ENCODE assay signal across 1 cellular context in the genomic region with DNA sequence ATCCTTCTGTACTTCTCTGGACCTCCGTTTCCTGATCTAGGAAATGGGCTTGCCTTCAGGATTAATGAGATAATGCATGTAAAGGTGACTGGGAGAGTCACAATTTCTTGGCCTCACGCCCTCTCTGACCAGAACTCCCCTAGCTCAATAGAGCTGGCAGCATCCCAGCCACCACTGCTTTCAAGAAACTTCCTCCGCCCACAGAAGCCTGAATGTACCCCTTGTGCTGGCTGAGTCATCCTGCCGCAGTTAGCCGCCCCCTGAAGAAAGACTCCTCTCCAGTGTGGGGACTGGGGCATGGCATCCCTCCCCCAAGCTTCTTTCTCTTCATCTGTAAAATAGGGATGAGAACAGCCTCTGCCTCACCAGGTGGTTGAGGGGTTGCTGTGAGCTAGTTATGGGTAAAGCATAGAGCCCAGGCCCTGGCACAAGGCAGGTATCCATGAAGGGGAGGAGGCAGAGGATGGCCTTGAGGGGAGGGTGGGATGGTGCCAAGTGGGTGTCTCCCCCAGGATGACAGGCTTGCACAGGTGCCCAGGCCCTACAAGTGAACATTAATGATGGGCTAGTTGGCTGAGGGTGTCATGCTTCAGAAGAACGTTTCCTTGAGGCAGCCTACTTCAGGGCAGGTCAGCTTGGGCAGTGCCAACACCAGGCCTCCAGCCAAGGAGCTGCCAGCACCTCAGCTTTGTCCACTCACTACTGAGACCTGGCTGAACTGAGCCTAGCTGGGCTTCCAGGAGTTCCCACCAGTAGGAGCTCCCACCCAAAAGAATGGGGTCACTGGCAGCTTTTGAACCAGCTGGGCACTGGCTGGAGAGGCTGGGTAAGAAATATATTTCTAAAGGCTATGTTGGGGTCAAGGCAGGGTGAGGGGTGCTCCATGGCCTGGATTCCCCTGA.
TF ChIP-seq lines count a peak whose summit lies in the region.

No MANE protein-coding gene starts in this region.

TF ChIP-seq in K562, 482 proteins besides CTCF, POLR2A, EP300 and RAD21:
- TF ChIP-seq RBM25 (IDR thresholded peaks at IDR 0.05; ENCODE audit: low read depth, low read length, severe bottlenecking), result peak; percentile 46
- TF ChIP-seq, protein P1, sequence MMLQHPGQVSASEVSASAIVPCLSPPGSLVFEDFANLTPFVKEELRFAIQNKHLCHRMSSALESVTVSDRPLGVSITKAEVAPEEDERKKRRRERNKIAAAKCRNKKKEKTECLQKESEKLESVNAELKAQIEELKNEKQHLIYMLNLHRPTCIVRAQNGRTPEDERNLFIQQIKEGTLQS (IDR thresholded peaks at IDR 0.05), result peak; percentile 67
- TF ChIP-seq, protein P1 (CRISPR knock-in tag; conservative IDR thresholded peaks at IDR 0.05), result no peak
- TF ChIP-seq SREBF2 (CRISPR knock-in tag; IDR thresholded peaks at IDR 0.05), result no peak
- peak; percentile 39; the same call in 1 of the 2 replicates for TF ChIP-seq JUN (IDR thresholded peaks at IDR 0.05; ENCODE audit: borderline replicate concordance, low read depth, low read length)
- TF ChIP-seq JUN (CRISPR knock-in tag; IDR thresholded peaks at IDR 0.05; ENCODE audit: borderline replicate concordance), result no peak
- TF ChIP-seq KDM1A (IDR thresholded peaks at IDR 0.05), result peak; percentile 32 to 70; a peak in 3 of 4 replicates
- TF ChIP-seq STAT5A (IDR thresholded peaks at IDR 0.05; ENCODE audit: borderline replicate concordance, low read length), result no peak
- peak; percentile 42; the same call in 1 of the 2 replicates for TF ChIP-seq DPF2 (IDR thresholded peaks at IDR 0.05)
- TF ChIP-seq NFIC (IDR thresholded peaks at IDR 0.05), result peak; percentile 82
- peak; percentile 92 for TF ChIP-seq EGR1 (conservative IDR thresholded peaks at IDR 0.05)
- peak; percentile 22; the same call in 1 of the 2 replicates for TF ChIP-seq MAFK (IDR thresholded peaks at IDR 0.05; ENCODE audit: low read length)
- no peak for TF ChIP-seq ZBED1 (IDR thresholded peaks at IDR 0.05)
- peak; percentile 84 for TF ChIP-seq JUND (IDR thresholded peaks at IDR 0.05; ENCODE audit: borderline replicate concordance, low read depth, low read length)
- no peak; the same call in 2 of the 3 replicates for TF ChIP-seq JUND (tag; IDR thresholded peaks at IDR 0.05; ENCODE audit: borderline replicate concordance, low read depth, low read length)
- peak; percentile 78 for TF ChIP-seq NFE2 (IDR thresholded peaks at IDR 0.05; ENCODE audit: low read depth)
- TF ChIP-seq ZBTB7A (IDR thresholded peaks at IDR 0.05; ENCODE audit: borderline replicate concordance, control insufficient read depth, low read depth, low read length), result peak; percentile 53; the same call in 1 of the 2 replicates
- peak; percentile 58; the same call in 1 of the 2 replicates for TF ChIP-seq MYNN (IDR thresholded peaks at IDR 0.05)
- no peak for TF ChIP-seq MYNN (CRISPR knock-in tag; IDR thresholded peaks at IDR 0.05)
- no peak for TF ChIP-seq ZNF507 (tag; conservative IDR thresholded peaks at IDR 0.05)
- no peak for TF ChIP-seq XRCC4 (IDR thresholded peaks at IDR 0.05; ENCODE audit: extremely low read depth, insufficient read depth, insufficient read length)
- TF ChIP-seq RCOR1 (IDR thresholded peaks at IDR 0.05; ENCODE audit: borderline replicate concordance in 1 of 2, low read depth in 2 of 2, low read length in 2 of 2), result 0 out of 4 replicates have a peak, but pooled peaks of 1 of the 2 experiments have one; percentile 18
TF ChIP-seq in K562: peak in this region for 13.
